Comparison of ENCODE assay signal across 14 cellular contexts in the genomic region with DNA sequence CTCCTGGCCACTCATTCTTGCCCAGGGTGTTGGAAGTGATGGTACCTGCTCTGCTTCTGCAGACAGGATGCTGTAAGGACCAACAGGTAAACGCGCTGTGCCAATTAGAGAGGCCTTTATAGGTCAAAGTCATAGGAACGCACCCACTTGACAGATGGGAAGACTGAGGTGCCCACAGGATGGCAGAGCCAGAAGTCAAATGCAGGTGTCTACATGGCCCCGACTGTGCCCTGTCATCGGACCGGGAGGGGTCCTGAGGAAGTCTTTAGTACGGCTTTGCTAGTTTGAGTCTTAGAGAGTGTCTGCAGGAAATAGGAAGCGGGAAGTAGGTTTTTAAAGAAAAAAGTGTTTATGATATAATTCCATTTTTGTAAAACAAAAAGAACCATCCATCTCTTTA. TPM values are rescaled to one million over a fixed set of nuclear protein-coding genes. Genes with fewer than 3 reads are reported as not detected.
DNase-seq lines count a peak whose midpoint lies in the region; ATAC-seq and TF ChIP-seq lines count a peak whose summit lies in the region.
"Had no signal": no experiment of that assay in that cellular context is flagged by ENCODE, and none has a peak within 500 bp of the region (broad histone marks: within the 10 kb centered on the region; RNA-seq: fewer than 3 reads in every experiment).

No MANE protein-coding gene starts in this region.

- H3K4me3 ChIP-seq in coronary artery (peak overlapping the region; percentile 60), aorta (ENCODE audit: low read length in 2 of 2) (no peak overlapping the region)
- H3K4me3 ChIP-seq: mucosa of descending colon had no signal

- no peaks in the 10 kb centered on the region for H3K9me3 ChIP-seq in aorta (ENCODE audit: control insufficient read depth, low read length)
- H3K9me3 ChIP-seq: mucosa of descending colon had no signal

- peaks cover 12 to 16% of the 10 kb centered on the region in 2 donors for H3K4me1 ChIP-seq in aorta (ENCODE audit: control insufficient read depth in 1 of 2, insufficient read depth in 2 of 2, low read length in 2 of 2)

- intact Hi-C loops in aorta (cut with DNase I), result no loop called here

- no peak for TF ChIP-seq CTCF in coronary artery (IDR thresholded peaks at IDR 0.05)

- POLR2A ChIA-PET in naive thymus-derived CD8-positive, alpha-beta T cell (lab: Charles Lee), result interaction anchor here (0.6 to 3.6 kb wide), 4 partner anchors 9 to 143 kb away, joined by 3 to 17 read pairs (median 4); no protein-coding TSS in a partner anchor

- H3K27ac Mint-ChIP-seq in stimulated activated naive CD8-positive, alpha-beta T cell treated with anti-CD3 and anti-CD28 coated beads, Interleukin-15, Interleukin-2, amounts not matched to agents 100 ng/mL and 50 ng/mL, for 24 hours, result no peak overlapping the region
- H3K27ac Mint-ChIP-seq in naive thymus-derived CD8-positive, alpha-beta T cell, result peak overlapping the region; percentile 24 to 96 (median 78)

- 93 to 96% methylated on average over 8 of the region's 8 CpGs for WGBS in aorta, 2 donors

- peaks cover 69% of the 10 kb centered on the region for H3K4me1 Mint-ChIP-seq in stimulated activated naive CD8-positive, alpha-beta T cell treated with anti-CD3 and anti-CD28 coated beads, Interleukin-15, Interleukin-2, amounts not matched to agents 100 ng/mL and 50 ng/mL, for 24 hours (ENCODE audit: low read depth)
- peaks cover 31 to 81% (median 68%) of the 10 kb centered on the region in 4 donors for H3K4me1 Mint-ChIP-seq in naive thymus-derived CD8-positive, alpha-beta T cell

- no peaks in the 10 kb centered on the region for H3K9me3 Mint-ChIP-seq in stimulated activated naive CD8-positive, alpha-beta T cell treated with anti-CD3 and anti-CD28 coated beads, Interleukin-15, Interleukin-2, amounts not matched to agents 100 ng/mL and 50 ng/mL, for 24 hours
- no peaks in the 10 kb centered on the region for H3K9me3 Mint-ChIP-seq in naive thymus-derived CD8-positive, alpha-beta T cell
- H3K9me3 Mint-ChIP-seq: brain; stimulated activated naive CD8-positive, alpha-beta T cell treated with anti-CD3 and anti-CD28 coated beads, Interleukin-15, amount 100 ng/mL, for 72 hours had no signal

- H3K36me3 Mint-ChIP-seq in stimulated activated naive CD8-positive, alpha-beta T cell treated with anti-CD3 and anti-CD28 coated beads, Interleukin-15, Interleukin-2, amounts not matched to agents 100 ng/mL and 50 ng/mL, for 24 hours (ENCODE audit: low read depth), result peaks cover 22% of the 10 kb centered on the region
- H3K36me3 Mint-ChIP-seq in naive thymus-derived CD8-positive, alpha-beta T cell, result peaks cover 0 to 9% (median 0%) of the 10 kb centered on the region in 3 donors

- peak overlapping the region; percentile 79 for H3K4me3 Mint-ChIP-seq in stimulated activated naive CD8-positive, alpha-beta T cell treated with anti-CD3 and anti-CD28 coated beads, Interleukin-15, Interleukin-2, amounts not matched to agents 100 ng/mL and 50 ng/mL, for 24 hours
- H3K4me3 Mint-ChIP-seq in naive thymus-derived CD8-positive, alpha-beta T cell, result peak overlapping the region; percentile 29 to 89 (median 72)
- H3K4me3 Mint-ChIP-seq: brain had no signal

- no peaks in the 10 kb centered on the region for H3K27me3 Mint-ChIP-seq in stimulated activated naive CD8-positive, alpha-beta T cell treated with anti-CD3 and anti-CD28 coated beads, Interleukin-15, Interleukin-2, amounts not matched to agents 100 ng/mL and 50 ng/mL, for 24 hours
- H3K27me3 Mint-ChIP-seq in naive thymus-derived CD8-positive, alpha-beta T cell, result no peaks in the 10 kb centered on the region
- H3K27me3 Mint-ChIP-seq: stimulated activated naive CD8-positive, alpha-beta T cell treated with anti-CD3 and anti-CD28 coated beads, Interleukin-15, amount 100 ng/mL, for 72 hours had no signal

- H3K27ac ChIP-seq in coronary artery, result peak overlapping the region; percentile 86 to 96
- peak overlapping the region; percentile 63 to 87 for H3K27ac ChIP-seq in aorta (ENCODE audit: low read depth in 1 of 2, low read length in 2 of 2)
- H3K27ac ChIP-seq: KMS-11 had no signal

- no peak for ATAC-seq in stimulated activated naive CD8-positive, alpha-beta T cell treated with anti-CD3 and anti-CD28 coated beads, Interleukin-15, Interleukin-2, amounts not matched to agents 100 U/mL and 50 U/mL, for 24 hours
- no peak for ATAC-seq in naive thymus-derived CD8-positive, alpha-beta T cell
- ATAC-seq in aorta (ENCODE audit: low FRiP score), result no peak
- ATAC-seq in HG03439 (IDR thresholded peaks at IDR 0.05; ENCODE audit: unreplicated experiment), result no peak

- no peak for DNase-seq in stimulated activated naive CD8-positive, alpha-beta T cell treated with anti-CD3 and anti-CD28 coated beads, Interleukin-15, Interleukin-2, amounts not matched to agents 100 U/mL and 50 U/mL, for 24 hours
- DNase-seq in coronary artery (ENCODE audit: low spot score) (no peak), aorta (no peak), NCI-H2107 (lab: John Stamatoyannopoulos, UW) (no peak), activated gamma-delta T cell (lab: John Stamatoyannopoulos, UW) (no peak)
- no peak for DNase-seq in naive thymus-derived CD8-positive, alpha-beta T cell
- DNase-seq: NCI-H2171 treated with DMSO at 0.1 percent for 48 hours, SIG-M5 had no signal

- H3K36me3 ChIP-seq in aorta (ENCODE audit: control insufficient read depth in 1 of 2, insufficient read depth in 2 of 2, low read length in 1 of 2), result no peaks in the 10 kb centered on the region

- no peaks in the 10 kb centered on the region for H3K27me3 ChIP-seq in aorta (ENCODE audit: control insufficient read depth in 1 of 2, insufficient read depth in 2 of 2, low read length in 1 of 2)

RNA-seq across cellular contexts. Expression of a gene that starts 57.3 kb away (rescaled TPM):
- total RNA-seq in naive thymus-derived CD8-positive, alpha-beta T cell, result 10 to 100 TPM; 63.5 to 67.1 TPM
- 100 to 1,000 TPM in 1 of 3 donors, 10 to 100 TPM in 2; 89.9 to 129 (median 97.1) TPM for polyA plus RNA-seq in naive thymus-derived CD8-positive, alpha-beta T cell
- 100 to 1,000 TPM; 117 to 133 TPM for total RNA-seq in aorta
- 10 to 100 TPM; 41.7 to 67.6 TPM for polyA plus RNA-seq in aorta
